In the genomic region with DNA sequence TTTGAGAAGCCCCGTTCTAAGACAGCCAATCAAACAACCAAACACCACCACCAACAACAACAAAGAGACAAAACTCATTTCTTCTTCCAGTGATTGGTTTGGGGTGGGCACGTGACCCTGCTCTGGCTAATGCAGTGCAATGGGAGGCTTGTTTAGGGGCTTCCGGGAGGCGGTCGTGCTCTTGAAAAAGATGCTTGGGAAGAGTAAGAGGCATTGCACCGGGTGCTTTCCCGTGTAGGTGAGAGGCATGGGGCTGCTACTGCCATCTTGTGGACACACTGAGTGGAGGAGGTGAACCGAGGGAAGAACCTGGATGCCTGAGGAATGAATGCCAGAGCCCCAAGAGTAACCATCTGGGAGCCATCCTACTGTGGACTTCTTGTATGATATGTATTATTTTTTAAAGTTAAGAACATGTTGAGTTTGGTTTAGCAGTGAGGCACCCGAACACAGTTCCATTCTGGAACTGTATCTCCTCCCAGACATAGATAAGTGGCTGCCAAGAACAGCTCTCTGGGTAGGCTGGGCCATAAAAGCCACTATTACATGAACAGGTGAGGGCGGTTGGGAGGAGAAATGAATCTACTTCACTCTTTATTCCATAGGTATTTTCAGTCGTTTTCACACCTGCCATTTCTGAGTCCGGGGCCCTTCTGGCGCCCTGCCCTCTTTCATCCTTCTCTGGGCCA, we compare ENCODE assay signal across 1 cellular context.
TF ChIP-seq lines count a peak whose summit lies in the region.

No MANE protein-coding gene starts in this region.

TF ChIP-seq in WTC11, 78 proteins besides CTCF, POLR2A, EP300 and RAD21 (continued from another document):
- TF ChIP-seq, protein P1, sequence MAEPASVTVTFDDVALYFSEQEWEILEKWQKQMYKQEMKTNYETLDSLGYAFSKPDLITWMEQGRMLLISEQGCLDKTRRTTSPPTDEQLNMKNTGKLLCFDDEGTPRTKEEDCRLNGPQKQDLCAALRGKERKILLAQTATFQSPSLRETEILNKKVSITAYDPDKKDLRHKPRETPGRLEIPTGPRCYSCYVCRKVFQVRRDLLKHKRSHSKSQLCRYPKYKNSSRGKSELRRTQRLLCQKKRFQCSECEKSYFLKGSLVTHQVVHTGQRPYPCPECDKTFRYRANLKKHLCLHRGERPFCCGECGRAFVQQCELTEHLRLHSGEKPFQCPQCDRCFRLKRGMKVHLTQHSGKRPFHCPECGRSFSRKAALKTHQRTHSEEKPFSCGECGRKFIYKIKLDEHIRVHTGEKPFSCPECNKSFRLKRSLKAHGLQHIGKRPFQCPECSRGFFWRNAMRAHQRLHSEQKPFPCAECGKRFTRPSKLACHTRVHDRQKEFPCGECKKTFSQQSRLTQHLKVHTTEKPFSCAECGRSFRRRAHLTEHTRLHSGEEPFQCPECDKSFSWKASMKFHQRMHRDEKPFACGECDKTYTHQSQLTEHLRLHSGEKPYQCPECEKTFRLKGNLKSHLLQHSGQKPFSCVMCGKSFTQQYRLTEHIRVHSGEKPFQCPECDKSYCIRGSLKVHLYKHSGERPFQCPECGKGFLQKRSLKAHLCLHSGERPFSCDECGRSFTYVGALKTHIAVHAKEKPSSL (CRISPR knock-in tag; conservative IDR thresholded peaks at IDR 0.05) = no peak
- TF ChIP-seq USF1 (CRISPR knock-in tag; IDR thresholded peaks at IDR 0.05) (peak; percentile 90), NFYB (CRISPR knock-in tag; conservative IDR thresholded peaks at IDR 0.05; ENCODE audit: low read depth) (peak; percentile 64), JAZF1 (CRISPR knock-in tag; IDR thresholded peaks at IDR 0.05) (no peak), FOXP1 (CRISPR knock-in tag; IDR thresholded peaks at IDR 0.05; ENCODE audit: borderline replicate concordance) (no peak), SP1 (CRISPR knock-in tag; conservative IDR thresholded peaks at IDR 0.05) (no peak), TP53 (CRISPR knock-in tag; IDR thresholded peaks at IDR 0.05) (no peak), CDX4 (CRISPR knock-in tag; IDR thresholded peaks at IDR 0.05; ENCODE audit: borderline replicate concordance) (no peak), ZNF263 (CRISPR knock-in tag; IDR thresholded peaks at IDR 0.05; ENCODE audit: low read depth) (no peak), RELA (CRISPR knock-in tag; IDR thresholded peaks at IDR 0.05; ENCODE audit: borderline replicate concordance) (no peak), ZNF219 (CRISPR knock-in tag; IDR thresholded peaks at IDR 0.05; ENCODE audit: borderline replicate concordance) (no peak), IRF2 (CRISPR knock-in tag; IDR thresholded peaks at IDR 0.05; ENCODE audit: borderline replicate concordance, low read depth) (no peak)
- TF ChIP-seq, protein P2, sequence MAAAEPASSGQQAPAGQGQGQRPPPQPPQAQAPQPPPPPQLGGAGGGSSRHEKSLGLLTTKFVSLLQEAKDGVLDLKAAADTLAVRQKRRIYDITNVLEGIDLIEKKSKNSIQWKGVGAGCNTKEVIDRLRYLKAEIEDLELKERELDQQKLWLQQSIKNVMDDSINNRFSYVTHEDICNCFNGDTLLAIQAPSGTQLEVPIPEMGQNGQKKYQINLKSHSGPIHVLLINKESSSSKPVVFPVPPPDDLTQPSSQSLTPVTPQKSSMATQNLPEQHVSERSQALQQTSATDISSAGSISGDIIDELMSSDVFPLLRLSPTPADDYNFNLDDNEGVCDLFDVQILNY (CRISPR knock-in tag; IDR thresholded peaks at IDR 0.05) = no peak
